In the genomic region with DNA sequence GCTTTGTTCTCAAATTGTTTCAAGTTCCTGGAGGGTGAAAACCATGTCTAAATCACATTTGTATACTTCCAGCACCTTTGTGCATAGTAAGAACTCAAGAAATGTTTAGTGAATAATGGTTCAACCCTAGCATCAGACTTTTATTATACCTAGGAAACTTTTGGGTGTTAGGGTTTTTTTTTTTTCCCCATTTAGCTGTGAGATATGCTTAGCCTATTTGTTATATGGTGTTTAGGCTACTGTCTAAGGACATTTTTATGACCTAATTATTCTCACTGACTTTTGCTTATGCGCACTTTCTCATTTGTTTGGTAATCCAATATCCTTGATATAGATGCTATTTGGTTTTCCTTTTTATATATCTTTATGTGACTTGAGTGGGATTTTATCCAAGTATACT, we compare ENCODE assay signal across 19 cellular contexts.
DNase-seq lines count a peak whose midpoint lies in the region; ATAC-seq and TF ChIP-seq lines count a peak whose summit lies in the region.
"Had no signal": no experiment of that assay in that cellular context is flagged by ENCODE, and none has a peak within 500 bp of the region (broad histone marks: within the 10 kb centered on the region; RNA-seq: fewer than 3 reads in every experiment).

No MANE protein-coding gene starts in this region.

- no peaks in the 10 kb centered on the region for H4K20me1 ChIP-seq in H9 (ENCODE audit: control insufficient read depth, insufficient read depth, insufficient read length)
- no peaks in the 10 kb centered on the region for H4K20me1 ChIP-seq in PC-9 (ENCODE audit: insufficient read depth)

- no peaks in the 10 kb centered on the region for H3K36me3 Mint-ChIP-seq in activated T-cell treated with anti-CD3 and anti-CD28 coated beads, Interleukin-2, amount 50 U/mL, for 24 hours (ENCODE audit: low read depth)
- H3K36me3 Mint-ChIP-seq in activated T-cell treated with anti-CD3 and anti-CD28 coated beads, Interleukin-2, amount 50 U/mL, for 4 hours (ENCODE audit: insufficient read depth): no peaks in the 10 kb centered on the region
- H3K36me3 Mint-ChIP-seq in H9 (ENCODE audit: insufficient read depth in 1 of 3, low read depth in 3 of 3): peaks cover 0 to 7% (median 5%) of the 10 kb centered on the region in 3 experiments; a peak in 5 of 7 replicates

- H3K4ac ChIP-seq in H9 (ENCODE audit: low read depth, low read length) (no peak overlapping the region), mesendoderm (ENCODE audit: low read depth, low read length) (no peak overlapping the region)

- H3K23ac ChIP-seq in H9 (ENCODE audit: insufficient read length, low read depth, low read length) (no peak overlapping the region), mesendoderm (ENCODE audit: low read length) (no peak overlapping the region)

- peaks cover 26% of the 10 kb centered on the region for H3K4me1 Mint-ChIP-seq in activated T-cell treated with anti-CD3 and anti-CD28 coated beads, Interleukin-2, amount 50 U/mL, for 24 hours (ENCODE audit: low read depth)
- peaks cover 18% of the 10 kb centered on the region for H3K4me1 Mint-ChIP-seq in activated T-cell treated with anti-CD3 and anti-CD28 coated beads, Interleukin-2, amount 50 U/mL, for 4 hours (ENCODE audit: low read depth)
- peaks cover 72 to 73% of the 10 kb centered on the region in 2 experiments for H3K4me1 Mint-ChIP-seq in H9

- no peak overlapping the region for H3T11ph ChIP-seq in H9 (ENCODE audit: low read length)

- H3K27ac ChIP-seq in H9 (ENCODE audit: insufficient read length, low read depth, low read length): no peak overlapping the region
- peak overlapping the region; percentile 81 for H3K27ac ChIP-seq in PC-9
- no peak overlapping the region for H3K27ac ChIP-seq in mesendoderm (ENCODE audit: low read depth, low read length)

- no peak overlapping the region for H2BK5ac ChIP-seq in H9 (ENCODE audit: insufficient read length, low read length)
- no peak overlapping the region for H2BK5ac ChIP-seq in mesendoderm (ENCODE audit: low read length)

- H3K4me2 ChIP-seq in H9 (ENCODE audit: insufficient read depth, insufficient read length, low read length): no peak overlapping the region
- H3K4me2 ChIP-seq in PC-9: no peak overlapping the region
- H3K4me2 ChIP-seq in mesendoderm (ENCODE audit: low read length): no peak overlapping the region

- no CpG with 5 or more reads among the region's 1 CpG for WGBS in H9 (ENCODE audit: extremely low coverage, insufficient read length, low lambda C conversion rate)
- no CpG with 5 or more reads among the region's 1 CpG for WGBS in mesendoderm (ENCODE audit: extremely low coverage, insufficient coverage, low lambda C conversion rate)

- H3K27me3 Mint-ChIP-seq in activated T-cell treated with anti-CD3 and anti-CD28 coated beads, Interleukin-2, amount 50 U/mL, for 24 hours: no peaks in the 10 kb centered on the region
- H3K27me3 Mint-ChIP-seq in activated T-cell treated with anti-CD3 and anti-CD28 coated beads, Interleukin-2, amount 50 U/mL, for 4 hours (ENCODE audit: low read depth): no peaks in the 10 kb centered on the region
- no peaks in the 10 kb centered on the region for H3K27me3 Mint-ChIP-seq in H9 (ENCODE audit: low read depth)

- no TSS peak for BruUV-seq in PC-9 (replicated peaks; lab: Mats Ljungman, UMichigan)

- no peak overlapping the region for H2AK5ac ChIP-seq in H9 (ENCODE audit: insufficient read length, low read length)
- H2AK5ac ChIP-seq in mesendoderm (ENCODE audit: low read length): no peak overlapping the region

- CTCF ChIA-PET in PC-9 (lab: Charles Lee): interaction anchor here (0.5 kb wide), 1 partner anchor 165 kb away, joined by 3 read pairs; a partner anchor contains a TSS

- no peak overlapping the region for H3K9ac ChIP-seq in H9 (ENCODE audit: extremely low read depth, insufficient read length, low read length)
- no peak overlapping the region for H3K9ac ChIP-seq in mesendoderm (ENCODE audit: low read length)

- peaks cover 42% of the 10 kb centered on the region for H3F3A ChIP-seq in PC-9 (ENCODE audit: insufficient read depth, low read depth)

- H4K5ac ChIP-seq in H9 (ENCODE audit: insufficient read length, low read depth, low read length): no peak overlapping the region
- no peak overlapping the region for H4K5ac ChIP-seq in mesendoderm (ENCODE audit: low read length)

- H2BK15ac ChIP-seq in H9 (ENCODE audit: low read depth, low read length) (no peak overlapping the region), mesendoderm (replicated peaks; ENCODE audit: low read depth) (peak overlapping the region; percentile 7)

- H2AFZ ChIP-seq in H9 (ENCODE audit: low read length) (no peak overlapping the region), PC-9 (no peak overlapping the region)

- intact Hi-C loops in PC-9 (cut with micrococcal nuclease; ENCODE audit: unreplicated experiment): loop anchor here (2.0 kb wide), 1 partner anchor 165 kb away; a partner anchor contains a TSS

- H2BK120ac ChIP-seq in H9 (ENCODE audit: low read depth, low read length, poor library complexity, severe bottlenecking) (no peak overlapping the region), mesendoderm (ENCODE audit: low read depth, low read length) (no peak overlapping the region)

- no peaks in the 10 kb centered on the region for H3K9me3 Mint-ChIP-seq in activated T-cell treated with anti-CD3 and anti-CD28 coated beads, Interleukin-2, amount 50 U/mL, for 24 hours
- H3K9me3 Mint-ChIP-seq in activated T-cell treated with anti-CD3 and anti-CD28 coated beads, Interleukin-2, amount 50 U/mL, for 4 hours: no peaks in the 10 kb centered on the region
- no peaks in the 10 kb centered on the region; a peak in 1 of 5 replicates for H3K9me3 Mint-ChIP-seq in H9

- ATAC-seq in activated T-cell treated with anti-CD3 and anti-CD28 coated beads, Interleukin-2, amount 50 U/mL, for 4 hours: no peak
- ATAC-seq in HG02870 (IDR thresholded peaks at IDR 0.05; ENCODE audit: unreplicated experiment): no peak
- ATAC-seq: PC-3 had no signal

- no peak overlapping the region for H3K14ac ChIP-seq in H9 (ENCODE audit: insufficient read depth, low read length)

- H3K9me3 ChIP-seq in H9 (ENCODE audit: control insufficient read depth, low read depth, low read length) (no peaks in the 10 kb centered on the region), PC-9 (ENCODE audit: insufficient read depth, low read depth) (no peaks in the 10 kb centered on the region)
- H3K9me3 ChIP-seq: BE2C, HAP-1 had no signal

- peaks cover 8% of the 10 kb centered on the region; the same call in 1 of the 2 replicates for H3K36me3 ChIP-seq in PC-9 (ENCODE audit: low read depth)
- H3K36me3 ChIP-seq in mesendoderm (ENCODE audit: control insufficient read depth, insufficient read depth, low read length): no peaks in the 10 kb centered on the region
- H3K36me3 ChIP-seq: BE2C, HAP-1 had no signal

- no peak overlapping the region for H2BK12ac ChIP-seq in H9 (ENCODE audit: insufficient read length, low read depth, low read length)

- POLR2A ChIA-PET in PC-9 (lab: Charles Lee; ENCODE audit: unreplicated experiment): no interaction called here

- no peak for DNase-seq in activated T-cell treated with anti-CD3 and anti-CD28 coated beads, Interleukin-2, amount 50 U/mL, for 24 hours
- DNase-seq in activated T-cell treated with anti-CD3 and anti-CD28 coated beads, Interleukin-2, amount 50 U/mL, for 4 hours: no peak
- DNase-seq in H9 (no peak), PC-9 (no peak), mesendoderm (no peak), cerebellar cortex (ENCODE audit: low spot score) (no peak)
- DNase-seq: BE2C, DND-41, KG1, NCI-H1092, NCI-H1436, NCI-H187 treated with DMSO at 0.1 percent for 48 hours, NCI-H524, PC-3, RPMI8226, SHP77, SW 1271 had no signal

- no peak overlapping the region for H4K91ac ChIP-seq in H9 (ENCODE audit: insufficient read length, low read depth, low read length)

- no peak overlapping the region for H3K18ac ChIP-seq in H9 (ENCODE audit: insufficient read length, low read depth, low read length)
- no peak overlapping the region for H3K18ac ChIP-seq in mesendoderm (ENCODE audit: low read length)

- no peak overlapping the region for H3K4me3 ChIP-seq in PC-9
- no peak overlapping the region for H3K4me3 ChIP-seq in mesendoderm (ENCODE audit: low read length)
- H3K4me3 ChIP-seq: HAP-1 had no signal

- H3K27me3 ChIP-seq in H9 (ENCODE audit: insufficient read depth, low read length) (no peaks in the 10 kb centered on the region), PC-9 (ENCODE audit: insufficient read depth, low read depth) (no peaks in the 10 kb centered on the region), mesendoderm (ENCODE audit: insufficient read depth, low read length, poor library complexity) (no peaks in the 10 kb centered on the region)
- H3K27me3 ChIP-seq: BE2C had no signal

- H2BK20ac ChIP-seq in H9 (ENCODE audit: low read depth, low read length, poor library complexity, severe bottlenecking): no peak overlapping the region

- no peak overlapping the region for H3K56ac ChIP-seq in H9 (ENCODE audit: insufficient read length, low read depth, low read length)
- no peak overlapping the region for H3K56ac ChIP-seq in mesendoderm (ENCODE audit: low read length)

- H3K23me2 ChIP-seq in H9 (ENCODE audit: insufficient read length, low read depth, low read length, poor library complexity, severe bottlenecking): no peaks in the 10 kb centered on the region

- no peak for TF ChIP-seq CTCF in H9 (conservative IDR thresholded peaks at IDR 0.05)
- TF ChIP-seq CTCF in PC-9 (conservative IDR thresholded peaks at IDR 0.05): no peak

- H3K79me1 ChIP-seq in H9 (ENCODE audit: insufficient read depth, low read depth, low read length, poor library complexity, severe bottlenecking) (peaks cover 6% of the 10 kb centered on the region), mesendoderm (ENCODE audit: low read length) (no peaks in the 10 kb centered on the region)

- peak overlapping the region; percentile 44 for H3K27ac Mint-ChIP-seq in activated T-cell treated with anti-CD3 and anti-CD28 coated beads, Interleukin-2, amount 50 U/mL, for 24 hours
- peak overlapping the region in 2 of 3 experiments; percentile 24 to 68; a peak in 5 of 7 replicates for H3K27ac Mint-ChIP-seq in H9

- no peaks in the 10 kb centered on the region for H3K9me2 ChIP-seq in PC-9 (ENCODE audit: insufficient read depth)

- H3K79me2 ChIP-seq in H9 (ENCODE audit: insufficient read depth, low read length) (peaks cover 8% of the 10 kb centered on the region; the same call in 1 of the 2 replicates), PC-9 (ENCODE audit: low read depth) (peaks cover 47% of the 10 kb centered on the region), mesendoderm (ENCODE audit: control insufficient read depth, insufficient read depth, low read length) (peaks cover 11% of the 10 kb centered on the region)

- H4K8ac ChIP-seq in H9 (replicated peaks; ENCODE audit: insufficient read length, low read depth, low read length): no peak overlapping the region
- H4K8ac ChIP-seq in mesendoderm (ENCODE audit: low read depth, low read length): no peak overlapping the region

- H3K4me3 Mint-ChIP-seq in activated T-cell treated with anti-CD3 and anti-CD28 coated beads, Interleukin-2, amount 50 U/mL, for 24 hours: no peak overlapping the region
- no peak overlapping the region for H3K4me3 Mint-ChIP-seq in activated T-cell treated with anti-CD3 and anti-CD28 coated beads, Interleukin-2, amount 50 U/mL, for 4 hours
- no peak overlapping the region for H3K4me3 Mint-ChIP-seq in H9

- H3K4me1 ChIP-seq in H9 (ENCODE audit: insufficient read depth, low read length) (peaks cover 22% of the 10 kb centered on the region; the same call in 1 of the 2 replicates), PC-9 (replicated peaks; ENCODE audit: insufficient read depth) (peaks cover 86% of the 10 kb centered on the region), mesendoderm (ENCODE audit: control insufficient read depth, low read depth, low read length) (peaks cover 5% of the 10 kb centered on the region)
- H3K4me1 ChIP-seq: BE2C had no signal
